37 cellular contexts compared by ENCODE assay signal in the genomic region with DNA sequence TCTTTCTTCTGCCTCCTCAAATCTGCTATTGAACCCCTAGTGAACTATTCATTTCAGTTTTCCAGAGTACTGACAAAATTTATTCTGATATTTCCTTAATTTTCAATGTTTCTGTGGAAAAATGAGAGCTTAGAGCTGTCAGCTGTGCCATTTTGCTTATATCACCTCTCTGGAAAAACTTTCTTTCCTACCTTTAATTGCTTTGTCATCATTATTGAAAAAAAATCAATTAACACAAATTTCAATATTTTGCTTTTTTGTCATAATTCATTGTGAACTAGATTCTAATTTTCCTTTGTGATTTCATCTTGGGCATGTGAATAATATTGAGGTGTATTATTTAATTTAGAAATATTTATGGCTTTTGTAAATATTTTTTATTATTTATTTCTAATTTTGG.
"Had no signal": no experiment of that assay in that cellular context is flagged by ENCODE, and none has a peak within 500 bp of the region (broad histone marks: within the 10 kb centered on the region; RNA-seq: fewer than 3 reads in every experiment).

No MANE protein-coding gene starts in this region.

- H3K27ac Mint-ChIP-seq: activated B cell treated with CpG ODN at 0.5 μM for 24 hours; activated CD4-positive, alpha-beta memory T cell treated with anti-CD3 and anti-CD28 coated beads for 36 hours; activated CD4-positive, alpha-beta T cell treated with anti-CD3 and anti-CD28 coated beads, Interleukin-2, amount 10 ng/mL, durations not matched to agents 24 days and 14 days; activated CD8-positive, alpha-beta T cell treated with anti-CD3 and anti-CD28 coated beads for 36 hours; activated naive CD4-positive, alpha-beta T cell treated with anti-CD3 and anti-CD28 coated beads for 36 hours; activated naive CD4-positive, alpha-beta T cell treated with anti-CD3 and anti-CD28 coated beads, Interleukin-2, amount 50 U/mL, for 72 hours; activated naive CD8-positive, alpha-beta T cell treated with anti-CD3 and anti-CD28 coated beads for 36 hours; activated T-cell treated with anti-CD3 and anti-CD28 coated beads, Interleukin-2, amount 50 U/mL, for 72 hours; activated T-helper 1 cell treated with anti-CD3 and anti-CD28 coated beads, Interleukin-12 subunit alpha, Interleukin-12 subunit beta, Interleukin-2, Interleukin-4 antibody, amounts not matched to agents 30 ng/mL and 10 ng/mL and 1 ng/mL, durations not matched to agents 14 hours and 24 hours and 36 hours; activated T-helper 17 cell treated with anti-CD3 and anti-CD28 coated beads, Interleukin-2, amount 50 U/mL, for 72 hours; T-helper 1 cell treated with Interleukin-12 subunit alpha and Interleukin-12 subunit beta and Interleukin-4 antibody, amounts not matched to agents 30 μg/mL and 1 μg/mL, for 36 hours; T-helper 2 cell treated with Interferon-gamma antibody and Interleukin-4, amounts not matched to agents 5 μg/mL and 100 μg/mL, for 36 hours had no signal

- FAIRE-seq: astrocyte, TTC549 had no signal

- H3K36me3 ChIP-seq: adrenal gland, brain microvascular endothelial cell had no signal

- H3K4me3 ChIP-seq: adrenal gland, body of pancreas, breast epithelium had no signal

- H3K9me3 ChIP-seq: body of pancreas had no signal

- H3K27me3 Mint-ChIP-seq: activated CD4-positive, alpha-beta T cell treated with anti-CD3 and anti-CD28 coated beads, Interleukin-2, amount 10 ng/mL, durations not matched to agents 24 days and 14 days had no signal

- H3K27me3 ChIP-seq: adrenal gland, body of pancreas, brain microvascular endothelial cell, breast epithelium had no signal

- H3K27ac ChIP-seq: adrenal gland, body of pancreas, brain microvascular endothelial cell, breast epithelium, VCaP had no signal

- H3K9me3 Mint-ChIP-seq: activated CD4-positive, alpha-beta T cell treated with anti-CD3 and anti-CD28 coated beads, Interleukin-2, amount 10 ng/mL, durations not matched to agents 24 days and 14 days had no signal

- H3K4me1 ChIP-seq: adrenal gland, body of pancreas, breast epithelium had no signal

- H3K4me3 Mint-ChIP-seq: activated B cell treated with CpG ODN at 0.5 μM for 24 hours; activated CD4-positive, alpha-beta memory T cell treated with anti-CD3 and anti-CD28 coated beads for 36 hours; activated CD4-positive, alpha-beta T cell treated with anti-CD3 and anti-CD28 coated beads, Interleukin-2, amount 10 ng/mL, durations not matched to agents 24 days and 14 days; activated CD8-positive, alpha-beta T cell treated with anti-CD3 and anti-CD28 coated beads for 36 hours; activated naive CD4-positive, alpha-beta T cell treated with anti-CD3 and anti-CD28 coated beads for 36 hours; activated naive CD8-positive, alpha-beta T cell treated with anti-CD3 and anti-CD28 coated beads for 36 hours; activated T-cell treated with anti-CD3 and anti-CD28 coated beads, Interleukin-2, amount 50 U/mL, for 4 hours; activated T-cell treated with anti-CD3 and anti-CD28 coated beads, Interleukin-2, amount 50 U/mL, for 72 hours; activated T-helper 1 cell treated with anti-CD3 and anti-CD28 coated beads, Interleukin-12 subunit alpha, Interleukin-12 subunit beta, Interleukin-2, Interleukin-4 antibody, amounts not matched to agents 30 ng/mL and 10 ng/mL and 1 ng/mL, durations not matched to agents 14 hours and 24 hours and 36 hours; activated T-helper 17 cell treated with anti-CD3 and anti-CD28 coated beads, Interleukin-2, amount 50 U/mL, for 72 hours; T-helper 1 cell treated with Interleukin-12 subunit alpha and Interleukin-12 subunit beta and Interleukin-4 antibody, amounts not matched to agents 30 μg/mL and 1 μg/mL, for 36 hours; T-helper 2 cell treated with Interferon-gamma antibody and Interleukin-4, amounts not matched to agents 5 μg/mL and 100 μg/mL, for 36 hours had no signal

- H3K4me1 Mint-ChIP-seq: activated B cell treated with CpG ODN at 0.5 μM for 24 hours; activated CD4-positive, alpha-beta T cell treated with anti-CD3 and anti-CD28 coated beads, Interleukin-2, amount 10 ng/mL, durations not matched to agents 24 days and 14 days; activated naive CD8-positive, alpha-beta T cell treated with anti-CD3 and anti-CD28 coated beads for 36 hours; activated T-helper 17 cell treated with anti-CD3 and anti-CD28 coated beads, Interleukin-2, amount 50 U/mL, for 72 hours had no signal

- H3K36me3 Mint-ChIP-seq: activated naive CD8-positive, alpha-beta T cell treated with anti-CD3 and anti-CD28 coated beads for 36 hours had no signal

- DNase-seq: activated B cell treated with CpG ODN at 0.5 μM for 24 hours; activated CD4-positive, alpha-beta memory T cell treated with anti-CD3 and anti-CD28 coated beads for 36 hours; activated CD4-positive, alpha-beta T cell treated with anti-CD3 and anti-CD28 coated beads for 4 hours; activated CD4-positive, alpha-beta T cell treated with anti-CD3 and anti-CD28 coated beads, Interleukin-2, amount 10 ng/mL, durations not matched to agents 24 days and 14 days; activated CD4-positive, alpha-beta T cell treated with anti-CD3 and anti-CD28 coated beads, Interleukin-2, amount 50 U/mL, for 1 hour; activated CD4-positive, alpha-beta T cell treated with anti-CD3 and anti-CD28 coated beads, Interleukin-2, amount 50 U/mL, for 4 hours; activated CD4-positive, CD25-positive, alpha-beta regulatory T cell treated with anti-CD3 and anti-CD28 coated beads, Interleukin-2, amount 50 U/mL, for 72 hours; activated CD8-positive, alpha-beta memory T cell treated with anti-CD3 and anti-CD28 coated beads, Interleukin-2, amount 50 U/mL, for 4 hours; activated CD8-positive, alpha-beta T cell treated with anti-CD3 and anti-CD28 coated beads for 36 hours; activated effector memory CD4-positive, alpha-beta T cell treated with anti-CD3 and anti-CD28 coated beads, Interleukin-2, amount 50 U/mL, for 16 hours; activated gamma-delta T cell treated with Interleukin-2 at 50 U/mL for 16 hours; activated naive CD4-positive, alpha-beta T cell; activated naive CD4-positive, alpha-beta T cell treated with anti-CD3 and anti-CD28 coated beads for 36 hours; activated naive CD4-positive, alpha-beta T cell treated with anti-CD3 and anti-CD28 coated beads, Interleukin-2, amount 50 U/mL, for 16 hours; activated naive CD8-positive, alpha-beta T cell treated with anti-CD3 and anti-CD28 coated beads for 36 hours; activated T-cell treated with anti-CD3 and anti-CD28 coated beads for 4 hours; activated T-cell treated with anti-CD3 and anti-CD28 coated beads, Interleukin-2, amount 50 U/mL, for 1 hour; activated T-cell treated with anti-CD3 and anti-CD28 coated beads, Interleukin-2, amount 50 U/mL, for 4 hours; activated T-cell treated with anti-CD3 and anti-CD28 coated beads, Interleukin-2, amount 50 U/mL, for 72 hours; adrenal gland; amniotic stem cell; aorta; body of pancreas; brain microvascular endothelial cell; central memory CD4-positive, alpha-beta T cell; T-helper 1 cell; T-helper 2 cell; T-helper 9 cell had no signal

- ATAC-seq: activated CD8-positive, alpha-beta T cell treated with anti-CD3 and anti-CD28 coated beads for 36 hours; activated naive CD4-positive, alpha-beta T cell treated with anti-CD3 and anti-CD28 coated beads, Interleukin-2, amount 50 U/mL, for 72 hours; activated T-cell treated with anti-CD3 and anti-CD28 coated beads, Interleukin-2, amount 50 U/mL, for 4 hours; activated T-cell treated with anti-CD3 and anti-CD28 coated beads, Interleukin-2, amount 50 U/mL, for 72 hours; activated T-helper 17 cell treated with anti-CD3 and anti-CD28 coated beads, Interleukin-2, amount 50 U/mL, for 72 hours; body of pancreas had no signal
